Comparison of ENCODE assay signal across 1 cellular context in genomic region chr19:39333507-39333906, GRCh38.
TF ChIP-seq lines count a peak whose summit lies in the region.

No MANE protein-coding gene starts in this region.

TF ChIP-seq in K562, 482 proteins besides CTCF, POLR2A, EP300 and RAD21 (continues in another document):
- TF ChIP-seq NFATC3 (IDR thresholded peaks at IDR 0.05) (no peak), POLR2B (IDR thresholded peaks at IDR 0.05; ENCODE audit: low read depth, partially characterized antibody) (no peak), ZNF436 (CRISPR knock-in tag; IDR thresholded peaks at IDR 0.05) (no peak), XRCC4 (IDR thresholded peaks at IDR 0.05; ENCODE audit: extremely low read depth, insufficient read depth, insufficient read length) (no peak), ZNF785 (CRISPR knock-in tag; IDR thresholded peaks at IDR 0.05) (no peak), RCOR1 (IDR thresholded peaks at IDR 0.05; ENCODE audit: borderline replicate concordance in 1 of 2, low read depth in 2 of 2, low read length in 2 of 2) (peak in 1 of 2 experiments; percentile 65; a peak in 2 of 4 replicates), ZNF121 (CRISPR knock-in tag; conservative IDR thresholded peaks at IDR 0.05) (no peak), CC2D1A (IDR thresholded peaks at IDR 0.05) (no peak), ESRRB (CRISPR knock-in tag; IDR thresholded peaks at IDR 0.05; ENCODE audit: borderline replicate concordance) (no peak), PHF20 (IDR thresholded peaks at IDR 0.05; ENCODE audit: partially characterized antibody) (peak; percentile 44), ZBTB26 (CRISPR knock-in tag; IDR thresholded peaks at IDR 0.05) (no peak), ELF4 (CRISPR knock-in tag; IDR thresholded peaks at IDR 0.05) (no peak), ZNF551 (CRISPR knock-in tag; IDR thresholded peaks at IDR 0.05) (no peak), KDM1A (IDR thresholded peaks at IDR 0.05) (peak; percentile 62 to 78; a peak in 3 of 4 replicates), ADNP (tag; IDR thresholded peaks at IDR 0.05) (peak; percentile 87), BRF1 (IDR thresholded peaks at IDR 0.05; ENCODE audit: borderline replicate concordance, extremely low read depth, insufficient read length) (no peak), ZBTB33 (CRISPR knock-in tag; IDR thresholded peaks at IDR 0.05) (no peak), HDAC2 (IDR thresholded peaks at IDR 0.05) (0 out of 2 replicates have a peak, but pooled peaks have one; percentile 62), SFPQ (IDR thresholded peaks at IDR 0.05; ENCODE audit: low read depth, low read length) (no peak), TRIM24 (IDR thresholded peaks at IDR 0.05) (no peak), MED1 (CRISPR knock-in tag; IDR thresholded peaks at IDR 0.05; ENCODE audit: borderline replicate concordance) (no peak), SMC3 (conservative IDR thresholded peaks at IDR 0.05; ENCODE audit: insufficient read depth, low read depth, low read length) (no peak), HMGN3 (IDR thresholded peaks at IDR 0.05; ENCODE audit: borderline replicate concordance, extremely low read depth, insufficient read length, low read depth, low read length) (no peak), CBX3 (IDR thresholded peaks at IDR 0.05; ENCODE audit: borderline replicate concordance in 1 of 2, low read length in 2 of 2) (peak in 1 of 2 experiments; percentile 35; a peak in 1 of 3 replicates), ZBTB40 (IDR thresholded peaks at IDR 0.05) (no peak), ZBTB40 (CRISPR knock-in tag; IDR thresholded peaks at IDR 0.05) (no peak), FOXJ2 (tag; IDR thresholded peaks at IDR 0.05) (no peak), CHD4 (IDR thresholded peaks at IDR 0.05; ENCODE audit: insufficient read depth, insufficient replicate concordance, low read depth, low read length, poor library complexity, severe bottlenecking) (peak; percentile 73), L3MBTL2 (IDR thresholded peaks at IDR 0.05) (no peak), TEAD2 (tag; IDR thresholded peaks at IDR 0.05) (no peak), HNRNPLL (IDR thresholded peaks at IDR 0.05; ENCODE audit: low read depth, low read length, poor library complexity, severe bottlenecking) (no peak), FOXA1 (IDR thresholded peaks at IDR 0.05; ENCODE audit: borderline replicate concordance) (no peak), TSHZ1 (CRISPR knock-in tag; IDR thresholded peaks at IDR 0.05) (no peak), NCOA6 (IDR thresholded peaks at IDR 0.05) (no peak), PRDM10 (IDR thresholded peaks at IDR 0.05; ENCODE audit: partially characterized antibody) (no peak), BCOR (IDR thresholded peaks at IDR 0.05) (peak; percentile 95), JUND (IDR thresholded peaks at IDR 0.05; ENCODE audit: borderline replicate concordance, low read depth, low read length) (no peak), JUND (tag; IDR thresholded peaks at IDR 0.05; ENCODE audit: borderline replicate concordance, low read depth, low read length) (no peak), SRSF9 (IDR thresholded peaks at IDR 0.05; ENCODE audit: borderline replicate concordance, low read depth, low read length) (no peak), PHB2 (IDR thresholded peaks at IDR 0.05; ENCODE audit: low read depth) (no peak), RUNX1 (IDR thresholded peaks at IDR 0.05; ENCODE audit: low read depth) (no peak)
